ENCODE assay signal across 22 cellular contexts in genomic region chr22:29638678-29639077, GRCh38.
"Had no signal": no experiment of that assay in that cellular context is flagged by ENCODE, and none has a peak within 500 bp of the region (broad histone marks: within the 10 kb centered on the region; RNA-seq: fewer than 3 reads in every experiment).

No MANE protein-coding gene starts in this region.

- H3K9me3 Mint-ChIP-seq: nephron, neural progenitor cell had no signal

- H3K27me3 Mint-ChIP-seq: progenitor cell of endocrine pancreas had no signal

- DNase-seq: dermis blood vessel endothelial cell; effector memory CD4-positive, alpha-beta T cell; foreskin keratinocyte; heart right ventricle; hippocampal formation; islet precursor cell; left ventricle myocardium superior; lower lobe of right lung; right lobe of liver; small intestine; stimulated activated CD4-positive, alpha-beta T cell treated with anti-CD3 and anti-CD28 coated beads, Interleukin-12 subunit alpha, Interleukin-12 subunit beta, amount 100 ng/mL, for 4 hours; stimulated activated CD4-positive, alpha-beta T cell treated with anti-CD3 and anti-CD28 coated beads, Interleukin-1b, Interleukin-23, amount 100 ng/mL, for 48 hours; stimulated activated CD4-positive, alpha-beta T cell treated with anti-CD3 and anti-CD28 coated beads, Interleukin-4, amount 100 ng/mL, for 1 hour; stimulated activated CD8-positive, alpha-beta memory T cell treated with anti-CD3 and anti-CD28 coated beads, Interleukin-4, amount 100 ng/mL, for 48 hours; stimulated activated naive CD4-positive, alpha-beta T cell treated with Interleukin-2 at 50 U/mL for 16 hours; stomach; thyroid gland; trophoblast cell had no signal

- H3K27ac Mint-ChIP-seq: nephron, neural progenitor cell, progenitor cell of endocrine pancreas had no signal

- H3K4me3 Mint-ChIP-seq: nephron, neural progenitor cell had no signal

- ATAC-seq: foreskin keratinocyte, gastroesophageal sphincter, heart right ventricle, left ventricle myocardium superior, lower lobe of right lung, right lobe of liver had no signal
